In the genomic region with DNA sequence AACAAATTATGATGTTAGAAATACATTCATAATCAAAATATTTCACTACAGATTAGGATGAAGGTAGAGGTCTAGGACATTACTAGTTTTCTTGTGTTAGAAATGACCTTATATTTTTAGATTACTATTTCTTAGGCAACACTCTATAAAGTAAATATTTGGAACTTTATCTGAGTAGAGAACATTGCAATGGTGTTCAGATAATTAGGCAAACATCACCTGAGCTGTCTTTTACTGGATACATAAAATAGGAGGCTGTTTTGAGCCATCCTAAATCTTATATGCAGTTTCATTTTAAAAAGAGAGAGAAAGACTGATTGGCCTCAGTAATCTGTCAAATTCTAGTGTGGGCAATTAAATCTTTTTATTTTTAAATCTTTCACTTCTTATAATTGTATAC, we compare ENCODE assay signal across 19 cellular contexts.
DNase-seq lines count a peak whose midpoint lies in the region; ATAC-seq, FAIRE-seq and TF ChIP-seq lines count a peak whose summit lies in the region.
"Had no signal": no experiment of that assay in that cellular context is flagged by ENCODE, and none has a peak within 500 bp of the region (broad histone marks: within the 10 kb centered on the region; RNA-seq: fewer than 3 reads in every experiment).

No MANE protein-coding gene starts in this region.

- TF ChIP-seq EP300 in HepG2 (IDR thresholded peaks at IDR 0.05; ENCODE audit: low read depth in 2 of 2, low read length in 2 of 2) (no peak), HepG2 (CRISPR knock-in tag; IDR thresholded peaks at IDR 0.05; ENCODE audit: borderline replicate concordance) (no peak)

- H2AFZ ChIP-seq in HepG2 (ENCODE audit: low read length) (no peak overlapping the region), hepatocyte (no peak overlapping the region), trophoblast cell (ENCODE audit: insufficient read depth, low read length, poor library complexity) (no peak overlapping the region)

- H4K8ac ChIP-seq in trophoblast cell (ENCODE audit: low read depth, low read length): no peak overlapping the region

- H4K91ac ChIP-seq in trophoblast cell (ENCODE audit: low read depth, low read length): no peak overlapping the region

- H3K79me2 ChIP-seq in HepG2 (ENCODE audit: insufficient read depth, low read length): no peaks in the 10 kb centered on the region
- H3K79me2 ChIP-seq in hepatocyte: no peaks in the 10 kb centered on the region
- H3K79me2 ChIP-seq in trophoblast cell (ENCODE audit: control insufficient read depth, insufficient read depth, low read length, poor library complexity): no peaks in the 10 kb centered on the region

- H3K9me2 ChIP-seq in hepatocyte (replicated peaks; ENCODE audit: insufficient read depth): no peaks in the 10 kb centered on the region

- intact Hi-C loops in HepG2 (cut with micrococcal nuclease; ENCODE audit: unreplicated experiment) (no loop called here), spleen (cut with DNase I; ENCODE audit: low total_unique reads) (no loop called here)

- H3K9ac ChIP-seq in liver (ENCODE audit: low read depth in 1 of 2, low read length in 2 of 2) (no peak overlapping the region), HepG2 (ENCODE audit: insufficient read depth, low read depth, low read length) (no peak overlapping the region), trophoblast cell (ENCODE audit: low read length) (no peak overlapping the region)

- no peak overlapping the region for H3K4ac ChIP-seq in trophoblast cell (ENCODE audit: low read depth, low read length)

- in situ Hi-C loops in HepG2 (cut with HindIII; ENCODE audit: extremely low pct_ligation_motif_present, low pct_unique_long_range_greater_than_20kb): no loop called here

- no peak for ATAC-seq in HepG2
- ATAC-seq: HCT116 had no signal

- no peak for DNase-seq in HepG2 (ENCODE audit: low spot score)
- no peak for DNase-seq in hepatocyte (ENCODE audit: low spot score)
- no peak for DNase-seq in spleen
- DNase-seq in trophoblast cell: no peak
- no peak for DNase-seq in T1000 (lab: John Stamatoyannopoulos, UW)
- DNase-seq in erythroblast (lab: John Stamatoyannopoulos, UW): no peak
- DNase-seq: BE2C, Caco-2, DMS 273 treated with DMSO at 0.1 percent for 48 hours, DMS79 treated with DMSO at 0.1 percent for 48 hours, MV-4-11, NCI-H2029 treated with DMSO at 0.1 percent for 48 hours, NCI-H345 had no signal

- H3K4me3 ChIP-seq in liver (ENCODE audit: low read depth in 1 of 3, low read length in 3 of 3) (no peak overlapping the region), HepG2 (replicated peaks in 1 of 3; ENCODE audit: insufficient read depth in 1 of 3, low read depth in 2 of 3, low read length in 3 of 3) (no peak overlapping the region), hepatocyte (no peak overlapping the region), spleen (no peak overlapping the region), trophoblast cell (ENCODE audit: low read depth, low read length) (no peak overlapping the region)
- H3K4me3 ChIP-seq: A549 had no signal

- no peaks in the 10 kb centered on the region for H3K27me3 ChIP-seq in liver (ENCODE audit: control insufficient read depth in 4 of 4, insufficient read depth in 4 of 4, low read length in 3 of 4)
- no peaks in the 10 kb centered on the region for H3K27me3 ChIP-seq in HepG2 (ENCODE audit: control insufficient read depth in 1 of 2, insufficient read depth in 2 of 2, low read length in 2 of 2)
- H3K27me3 ChIP-seq in hepatocyte: no peaks in the 10 kb centered on the region
- no peaks in the 10 kb centered on the region for H3K27me3 ChIP-seq in spleen (replicated peaks in 1 of 7)
- H3K27me3 ChIP-seq in trophoblast cell (ENCODE audit: insufficient read depth, low read length): no peaks in the 10 kb centered on the region
- H3K27me3 ChIP-seq: BE2C had no signal

- TF ChIP-seq CTCF in liver (IDR thresholded peaks at IDR 0.05; ENCODE audit: low read depth, low read length, missing input control): no peak
- TF ChIP-seq CTCF in HepG2 (CRISPR knock-in tag; IDR thresholded peaks at IDR 0.05): no peak
- TF ChIP-seq CTCF in hepatocyte (IDR thresholded peaks at IDR 0.05; ENCODE audit: poor library complexity): no peak
- no peak for TF ChIP-seq CTCF in spleen (IDR thresholded peaks at IDR 0.05 in 8 of 11, conservative IDR thresholded peaks at IDR 0.05 in 3 of 11)

- no peak overlapping the region for H3K23ac ChIP-seq in trophoblast cell (ENCODE audit: low read length)

- H4K20me1 ChIP-seq in HepG2 (ENCODE audit: insufficient read depth, low read length) (no peaks in the 10 kb centered on the region), hepatocyte (ENCODE audit: insufficient read depth, poor library complexity, severe bottlenecking) (no peaks in the 10 kb centered on the region)

- POLR2A ChIA-PET in HepG2 (lab: Yijun Ruan, JAX): no interaction called here

- TF ChIP-seq POLR2A in HepG2 (IDR thresholded peaks at IDR 0.05; ENCODE audit: insufficient read depth in 1 of 2, low read depth in 2 of 2, low read length in 2 of 2) (no peak), spleen (IDR thresholded peaks at IDR 0.05) (no peak), erythroblast (IDR thresholded peaks at IDR 0.05; ENCODE audit: low read length) (no peak)

- TF ChIP-seq RAD21 in liver (IDR thresholded peaks at IDR 0.05) (no peak), HepG2 (CRISPR knock-in tag; IDR thresholded peaks at IDR 0.05) (no peak)

- no peak overlapping the region for H2AK5ac ChIP-seq in trophoblast cell (ENCODE audit: low read length)

- H3K18ac ChIP-seq in trophoblast cell (ENCODE audit: low read length): no peak overlapping the region

- H3K36me3 ChIP-seq in liver (ENCODE audit: control insufficient read depth in 4 of 4, insufficient read depth in 3 of 4, low read depth in 1 of 4, low read length in 3 of 4) (no peaks in the 10 kb centered on the region), HepG2 (replicated peaks in 1 of 2; ENCODE audit: control insufficient read depth in 1 of 2, insufficient read depth in 2 of 2, low read length in 2 of 2) (no peaks in the 10 kb centered on the region), hepatocyte (replicated peaks; ENCODE audit: insufficient read depth, low read depth) (no peaks in the 10 kb centered on the region), spleen (peaks cover 0 to 45% (median 14%) of the 10 kb centered on the region in 6 donors), trophoblast cell (ENCODE audit: control insufficient read depth in 1 of 2, insufficient read depth in 2 of 2, low read length in 2 of 2) (no peaks in the 10 kb centered on the region)
- H3K36me3 ChIP-seq: BE2C had no signal

- no peak overlapping the region for H3K4me2 ChIP-seq in HepG2 (ENCODE audit: low read depth, low read length)
- peak overlapping the region; percentile 22 for H3K4me2 ChIP-seq in hepatocyte
- no peak overlapping the region for H3K4me2 ChIP-seq in trophoblast cell (ENCODE audit: low read length)
- H3K4me2 ChIP-seq: A549 had no signal

- no peaks in the 10 kb centered on the region for H3K9me3 ChIP-seq in liver (ENCODE audit: control insufficient read depth in 4 of 4, low read length in 3 of 4)
- H3K9me3 ChIP-seq in HepG2 (ENCODE audit: low read length): no peaks in the 10 kb centered on the region
- no peaks in the 10 kb centered on the region for H3K9me3 ChIP-seq in hepatocyte (ENCODE audit: low read depth)
- H3K9me3 ChIP-seq in spleen: no peaks in the 10 kb centered on the region
- no peaks in the 10 kb centered on the region for H3K9me3 ChIP-seq in trophoblast cell (ENCODE audit: insufficient read depth, low read depth, low read length)
- H3K9me3 ChIP-seq: A549, BE2C, Caco-2 had no signal

- H2BK5ac ChIP-seq in trophoblast cell (ENCODE audit: low read depth, low read length, poor library complexity): no peak overlapping the region

- CTCF ChIA-PET in HepG2 (lab: Yijun Ruan, JAX; ENCODE audit: low intra/inter-chr PET ratio, low total read pairs): no interaction called here

- H3K14ac ChIP-seq in trophoblast cell (ENCODE audit: low read length): no peak overlapping the region

- H2BK120ac ChIP-seq in trophoblast cell (ENCODE audit: insufficient read depth, low read length, poor library complexity): no peak overlapping the region

- peaks cover 1 to 24% (median 17%) of the 10 kb centered on the region in 4 donors for H3K4me1 ChIP-seq in liver (ENCODE audit: control insufficient read depth in 4 of 4, insufficient read depth in 4 of 4, low read length in 3 of 4)
- no peaks in the 10 kb centered on the region for H3K4me1 ChIP-seq in HepG2 (ENCODE audit: insufficient read depth, low read length)
- no peaks in the 10 kb centered on the region for H3K4me1 ChIP-seq in hepatocyte (ENCODE audit: insufficient read depth)
- peaks cover 0 to 22% (median 0%) of the 10 kb centered on the region in 6 donors for H3K4me1 ChIP-seq in spleen
- H3K4me1 ChIP-seq in trophoblast cell (ENCODE audit: control insufficient read depth in 1 of 2, insufficient read depth in 2 of 2, low read length in 2 of 2): no peaks in the 10 kb centered on the region
- H3K4me1 ChIP-seq: A549, BE2C, Caco-2 had no signal

- no peaks in the 10 kb centered on the region for H3K79me1 ChIP-seq in trophoblast cell (ENCODE audit: low read length)

- BruUV-seq in HepG2 (replicated peaks; lab: Mats Ljungman, UMichigan): no TSS peak

- FAIRE-seq in HepG2 (lab: Jason Lieb, UNC): no peak
- FAIRE-seq: A549, H1, HTR-8/SVneo, RCC 7860 had no signal

- no peak overlapping the region for H3K27ac ChIP-seq in liver (ENCODE audit: low read depth in 1 of 2, low read length in 2 of 2)
- H3K27ac ChIP-seq in HepG2 (ENCODE audit: extremely low read length, insufficient read depth, low read length): no peak overlapping the region
- H3K27ac ChIP-seq in hepatocyte: no peak overlapping the region
- peak overlapping the region in 6 of 8 donors; percentile 34 to 57 (median 48) for H3K27ac ChIP-seq in spleen
- H3K27ac ChIP-seq in trophoblast cell (ENCODE audit: low read depth, low read length): no peak overlapping the region
- H3K27ac ChIP-seq: A549 had no signal

- H4K12ac ChIP-seq in trophoblast cell (ENCODE audit: low read depth, low read length): no peak overlapping the region

- H2BK12ac ChIP-seq in trophoblast cell (ENCODE audit: low read length): no peak overlapping the region

TF ChIP-seq in liver, 16 proteins besides CTCF, POLR2A, EP300 and RAD21 (continues in another document):
- no peak for TF ChIP-seq TAF1 (conservative IDR thresholded peaks at IDR 0.05)

TF ChIP-seq in HepG2, 621 proteins besides CTCF, POLR2A, EP300 and RAD21:
- TF ChIP-seq SRSF1 (optimal IDR thresholded peaks at IDR 0.05; ENCODE audit: low read depth, low read length): no peak

Comparison
In these comparisons a context has a peak if more than half of its experiments do, and no peak if none do; other contexts are left out.
1. H3K27ac ChIP-seq: peak in spleen (6 of 8); none in liver (0 of 2), HepG2 (single experiment), hepatocyte (single experiment) and trophoblast cell (single experiment).